ENCODE assay signal across 3 cellular contexts in the genomic region with DNA sequence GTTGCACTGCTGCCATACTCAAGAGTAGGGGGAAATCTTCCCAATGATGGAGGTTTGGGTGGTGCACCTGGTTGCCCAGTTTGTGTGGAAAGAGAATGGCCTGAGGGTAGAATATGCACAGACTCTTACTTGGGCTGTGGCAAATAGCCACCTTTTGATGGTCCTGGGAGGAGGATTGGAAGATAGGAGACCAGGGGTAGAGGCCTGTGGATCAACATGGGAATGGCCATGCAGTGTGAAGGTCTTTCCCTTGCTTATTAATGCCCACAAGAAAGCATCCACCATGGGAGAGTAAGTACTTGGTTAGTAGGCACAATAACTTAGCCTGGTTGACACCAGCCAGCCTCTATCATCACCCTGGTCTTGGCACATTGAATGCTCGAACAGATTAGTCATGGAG.
"Had no signal": no experiment of that assay in that cellular context is flagged by ENCODE, and none has a peak within 500 bp of the region (broad histone marks: within the 10 kb centered on the region; RNA-seq: fewer than 3 reads in every experiment).

No MANE protein-coding gene starts in this region.

- DNase-seq: GDM1, GF-D8 had no signal

- ATAC-seq: GM12878 had no signal

- H3K4me3 ChIP-seq: GM12878 had no signal
